16 cellular contexts compared by ENCODE assay signal in genomic region chr10:131568866-131569265, GRCh38.
DNase-seq lines count a peak whose midpoint lies in the region; ATAC-seq and TF ChIP-seq lines count a peak whose summit lies in the region.
"Had no signal": no experiment of that assay in that cellular context is flagged by ENCODE, and none has a peak within 500 bp of the region (broad histone marks: within the 10 kb centered on the region; RNA-seq: fewer than 3 reads in every experiment).

No MANE protein-coding gene starts in this region.

- ATAC-seq in Right ventricle myocardium superior (ENCODE audit: poor library complexity) (no peak), left lobe of liver (no peak), GM18502 (IDR thresholded peaks at IDR 0.05; ENCODE audit: poor library complexity, unreplicated experiment) (no peak), GM18520 (IDR thresholded peaks at IDR 0.05; ENCODE audit: unreplicated experiment) (no peak)

- H3K27ac Mint-ChIP-seq in type B pancreatic cell = no peak overlapping the region
- H3K27ac Mint-ChIP-seq: CD4-positive, alpha-beta T cell; CD8-positive, alpha-beta memory T cell; HFFc6 had no signal

- H3K9me3 Mint-ChIP-seq in type B pancreatic cell = no peaks in the 10 kb centered on the region

- DNase-seq in cardiac septum (ENCODE audit: low spot score) = peak; percentile 12
- no peak for DNase-seq in Right ventricle myocardium superior
- peak; percentile 36 for DNase-seq in coronary artery (ENCODE audit: low spot score)
- DNase-seq in left lobe of liver (ENCODE audit: low spot score) = peak; percentile 28
- DNase-seq in type B pancreatic cell (ENCODE audit: extremely low spot score, unreplicated experiment) = peak; percentile 52
- no peak for DNase-seq in erythroblast (lab: John Stamatoyannopoulos, UW)
- DNase-seq: CD4-positive, alpha-beta T cell; CD8-positive, alpha-beta memory T cell; DMS53; DND-41; GOT3; HFFc6 had no signal

- no peak overlapping the region for H3K27ac ChIP-seq in coronary artery

- no peak overlapping the region for H3K4me3 Mint-ChIP-seq in type B pancreatic cell
- H3K4me3 Mint-ChIP-seq: CD14-positive monocyte; CD4-positive, alpha-beta T cell; CD8-positive, alpha-beta memory T cell; HFFc6 had no signal

- TF ChIP-seq CTCF in coronary artery (IDR thresholded peaks at IDR 0.05) (no peak), type B pancreatic cell (conservative IDR thresholded peaks at IDR 0.05) (no peak)

- no peaks in the 10 kb centered on the region for H3K36me3 Mint-ChIP-seq in type B pancreatic cell
- H3K36me3 Mint-ChIP-seq: CD14-positive monocyte; CD8-positive, alpha-beta memory T cell had no signal

- intact Hi-C loops in cardiac septum (cut with DNase I) = no loop called here
- intact Hi-C loops in Right ventricle myocardium superior (cut with DNase I) = no loop called here

- H3K4me1 Mint-ChIP-seq in type B pancreatic cell (ENCODE audit: unreplicated experiment) = no peaks in the 10 kb centered on the region
- H3K4me1 Mint-ChIP-seq: CD14-positive monocyte; CD8-positive, alpha-beta memory T cell had no signal

- peaks cover 15% of the 10 kb centered on the region for H3K27me3 Mint-ChIP-seq in type B pancreatic cell

- TF ChIP-seq POLR2A in erythroblast (IDR thresholded peaks at IDR 0.05; ENCODE audit: low read length) = no peak

- no peak overlapping the region for H3K4me3 ChIP-seq in coronary artery
- H3K4me3 ChIP-seq: HAP-1 had no signal

Comparison
In these comparisons a context has a peak if more than half of its experiments do, and no peak if none do; other contexts are left out.
1. DNase-seq: peak in cardiac septum (single experiment), coronary artery (single experiment), left lobe of liver (single experiment) and type B pancreatic cell (single experiment); none in Right ventricle myocardium superior (single experiment) and erythroblast (0 of 2).